In genomic region chr1:165444897-165445370, GRCh38 we compare ENCODE assay signal across 7 cellular contexts. TPM values are rescaled to one million over a fixed set of nuclear protein-coding genes. Genes with fewer than 3 reads are reported as not detected.
DNase-seq lines count a peak whose midpoint lies in the region; ATAC-seq and TF ChIP-seq lines count a peak whose summit lies in the region.

RXRG (minus strand) TSS chr1:165445126; CDS start chr1:165444893, 233 bp downstream.

- no peaks in the 10 kb centered on the region for H3K4me1 ChIP-seq in foreskin keratinocyte

- peaks cover 89% of the 10 kb centered on the region for H3K27me3 ChIP-seq in foreskin keratinocyte

- TF ChIP-seq CTCF in foreskin keratinocyte (conservative IDR thresholded peaks at IDR 0.05) = no peak

- H3K27ac ChIP-seq in foreskin keratinocyte = no peak within 1 kb of the TSS

- ATAC-seq in SK-N-SH treated with all-trans-retinoic acid at 6 μM for 48 hours (peak; percentile 80), foreskin keratinocyte (peak; percentile 82), HG02759 (IDR thresholded peaks at IDR 0.05; ENCODE audit: unreplicated experiment) (no peak)

- in situ Hi-C loops in ACHN (cut with HindIII; ENCODE audit: low pct_ligation_motif_present, low pct_unique_long_range_greater_than_20kb, low sequenced_read_pairs) = no loop called here

- DNase-seq in HuH-7 (ENCODE audit: low spot score) (peak; percentile 5), foreskin keratinocyte (peak in 1 of 2 donors; percentile 10), posterior cingulate gyrus (peak; percentile 30 to 91 (median 46)), SHP77 treated with DMSO at 0.1 percent for 48 hours (lab: John Stamatoyannopoulos, UW) (no peak), ACHN (no peak)

- intact Hi-C loops in posterior cingulate gyrus (cut with DNase I) = no loop called here

TF ChIP-seq in SK-N-SH treated with all-trans-retinoic acid at 6 μM for 48 hours, 23 proteins besides CTCF, POLR2A, EP300 and RAD21:
- no peak for TF ChIP-seq BACH2 (CRISPR knock-in tag; IDR thresholded peaks at IDR 0.05; ENCODE audit: borderline replicate concordance)
- no peak for TF ChIP-seq ISL1 (CRISPR knock-in tag; IDR thresholded peaks at IDR 0.05)
- TF ChIP-seq ZC3H10 (CRISPR knock-in tag; IDR thresholded peaks at IDR 0.05) = no peak
- no peak for TF ChIP-seq ZNF565 (CRISPR knock-in tag; conservative IDR thresholded peaks at IDR 0.05; ENCODE audit: low read depth)
- no peak for TF ChIP-seq TOX (CRISPR knock-in tag; IDR thresholded peaks at IDR 0.05; ENCODE audit: borderline replicate concordance)
- TF ChIP-seq, protein P1, sequence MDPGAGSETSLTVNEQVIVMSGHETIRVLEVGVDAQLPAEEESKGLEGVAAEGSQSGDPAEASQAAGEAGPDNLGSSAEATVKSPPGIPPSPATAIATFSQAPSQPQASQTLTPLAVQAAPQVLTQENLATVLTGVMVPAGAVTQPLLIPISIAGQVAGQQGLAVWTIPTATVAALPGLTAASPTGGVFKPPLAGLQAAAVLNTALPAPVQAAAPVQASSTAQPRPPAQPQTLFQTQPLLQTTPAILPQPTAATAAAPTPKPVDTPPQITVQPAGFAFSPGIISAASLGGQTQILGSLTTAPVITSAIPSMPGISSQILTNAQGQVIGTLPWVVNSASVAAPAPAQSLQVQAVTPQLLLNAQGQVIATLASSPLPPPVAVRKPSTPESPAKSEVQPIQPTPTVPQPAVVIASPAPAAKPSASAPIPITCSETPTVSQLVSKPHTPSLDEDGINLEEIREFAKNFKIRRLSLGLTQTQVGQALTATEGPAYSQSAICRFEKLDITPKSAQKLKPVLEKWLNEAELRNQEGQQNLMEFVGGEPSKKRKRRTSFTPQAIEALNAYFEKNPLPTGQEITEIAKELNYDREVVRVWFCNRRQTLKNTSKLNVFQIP (CRISPR knock-in tag; IDR thresholded peaks at IDR 0.05; ENCODE audit: borderline replicate concordance, low read depth) = no peak
- TF ChIP-seq CSDC2 (CRISPR knock-in tag; IDR thresholded peaks at IDR 0.05) = no peak
- no peak for TF ChIP-seq SNAI2 (CRISPR knock-in tag; IDR thresholded peaks at IDR 0.05)
- no peak for TF ChIP-seq ZFP30 (CRISPR knock-in tag; IDR thresholded peaks at IDR 0.05)
- TF ChIP-seq PATZ1 (CRISPR knock-in tag; IDR thresholded peaks at IDR 0.05; ENCODE audit: borderline replicate concordance) = no peak
- no peak for TF ChIP-seq GLIS3 (CRISPR knock-in tag; IDR thresholded peaks at IDR 0.05)
- TF ChIP-seq PPARA (CRISPR knock-in tag; IDR thresholded peaks at IDR 0.05; ENCODE audit: borderline replicate concordance) = no peak
- TF ChIP-seq OSR1 (CRISPR knock-in tag; IDR thresholded peaks at IDR 0.05) = no peak
- TF ChIP-seq, protein P2, sequence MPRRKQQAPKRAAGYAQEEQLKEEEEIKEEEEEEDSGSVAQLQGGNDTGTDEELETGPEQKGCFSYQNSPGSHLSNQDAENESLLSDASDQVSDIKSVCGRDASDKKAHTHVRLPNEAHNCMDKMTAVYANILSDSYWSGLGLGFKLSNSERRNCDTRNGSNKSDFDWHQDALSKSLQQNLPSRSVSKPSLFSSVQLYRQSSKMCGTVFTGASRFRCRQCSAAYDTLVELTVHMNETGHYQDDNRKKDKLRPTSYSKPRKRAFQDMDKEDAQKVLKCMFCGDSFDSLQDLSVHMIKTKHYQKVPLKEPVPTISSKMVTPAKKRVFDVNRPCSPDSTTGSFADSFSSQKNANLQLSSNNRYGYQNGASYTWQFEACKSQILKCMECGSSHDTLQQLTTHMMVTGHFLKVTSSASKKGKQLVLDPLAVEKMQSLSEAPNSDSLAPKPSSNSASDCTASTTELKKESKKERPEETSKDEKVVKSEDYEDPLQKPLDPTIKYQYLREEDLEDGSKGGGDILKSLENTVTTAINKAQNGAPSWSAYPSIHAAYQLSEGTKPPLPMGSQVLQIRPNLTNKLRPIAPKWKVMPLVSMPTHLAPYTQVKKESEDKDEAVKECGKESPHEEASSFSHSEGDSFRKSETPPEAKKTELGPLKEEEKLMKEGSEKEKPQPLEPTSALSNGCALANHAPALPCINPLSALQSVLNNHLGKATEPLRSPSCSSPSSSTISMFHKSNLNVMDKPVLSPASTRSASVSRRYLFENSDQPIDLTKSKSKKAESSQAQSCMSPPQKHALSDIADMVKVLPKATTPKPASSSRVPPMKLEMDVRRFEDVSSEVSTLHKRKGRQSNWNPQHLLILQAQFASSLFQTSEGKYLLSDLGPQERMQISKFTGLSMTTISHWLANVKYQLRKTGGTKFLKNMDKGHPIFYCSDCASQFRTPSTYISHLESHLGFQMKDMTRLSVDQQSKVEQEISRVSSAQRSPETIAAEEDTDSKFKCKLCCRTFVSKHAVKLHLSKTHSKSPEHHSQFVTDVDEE (CRISPR knock-in tag; IDR thresholded peaks at IDR 0.05) = no peak
- no peak for TF ChIP-seq ESRRG (CRISPR knock-in tag; IDR thresholded peaks at IDR 0.05)
- TF ChIP-seq TCF4 (CRISPR knock-in tag; IDR thresholded peaks at IDR 0.05; ENCODE audit: borderline replicate concordance) = no peak
- TF ChIP-seq ZNF8 (CRISPR knock-in tag; IDR thresholded peaks at IDR 0.05) = no peak
- no peak for TF ChIP-seq CSRNP3 (CRISPR knock-in tag; IDR thresholded peaks at IDR 0.05)

RNA-seq across cellular contexts. Expression of gene RXRG, which starts in this region (rescaled TPM):
- total RNA-seq in foreskin keratinocyte = not detected in 2 replicates
- not detected in 2 replicates for polyA plus RNA-seq in foreskin keratinocyte

Comparison
In these comparisons a context has a peak if more than half of its experiments do, and no peak if none do; other contexts are left out.
1. Peak in ATAC-seq in foreskin keratinocyte; RNA of the gene not detected or under 1 TPM.
2. DNase-seq: peak in HuH-7 (single experiment) and posterior cingulate gyrus (10 of 10); none in SHP77 treated with DMSO at 0.1 percent for 48 hours (single experiment) and ACHN (single experiment).